In genomic region chr12:98162906-98163678, GRCh38 we compare ENCODE assay signal across 27 cellular contexts.
"Had no signal": no experiment of that assay in that cellular context is flagged by ENCODE, and none has a peak within 500 bp of the region (broad histone marks: within the 10 kb centered on the region; RNA-seq: fewer than 3 reads in every experiment).

No MANE protein-coding gene starts in this region.

- H3K4me1 ChIP-seq: breast epithelium, Peyer's patch had no signal

- H3K27me3 ChIP-seq: breast epithelium, Peyer's patch had no signal

- H3K9me3 Mint-ChIP-seq: activated CD4-positive, alpha-beta T cell treated with anti-CD3 and anti-CD28 coated beads, Interleukin-2, amount 10 ng/mL, durations not matched to agents 24 days and 14 days; activated naive CD4-positive, alpha-beta T cell treated with anti-CD3 and anti-CD28 coated beads, Interleukin-2, amount 50 U/mL, for 24 hours; activated T-cell treated with anti-CD3 and anti-CD28 coated beads, Interleukin-2, amount 50 U/mL, for 24 hours; activated T-helper 1 cell treated with anti-CD3 and anti-CD28 coated beads, Interleukin-12 subunit alpha, Interleukin-12 subunit beta, Interleukin-2, Interleukin-4 antibody, amounts not matched to agents 30 ng/mL and 10 ng/mL and 1 ng/mL, durations not matched to agents 14 hours and 24 hours and 36 hours; T-helper 1 cell treated with Interleukin-12 subunit alpha and Interleukin-12 subunit beta and Interleukin-4 antibody, amounts not matched to agents 30 μg/mL and 1 μg/mL, for 36 hours; WTC11 had no signal

- H3K4me1 Mint-ChIP-seq: activated CD4-positive, alpha-beta T cell treated with anti-CD3 and anti-CD28 coated beads, Interleukin-2, amount 10 ng/mL, durations not matched to agents 24 days and 14 days; activated CD8-positive, alpha-beta memory T cell treated with anti-CD3 and anti-CD28 coated beads, Interleukin-2, amount 10 ng/mL, durations not matched to agents 7 days and 5 days; activated naive CD4-positive, alpha-beta T cell treated with anti-CD3 and anti-CD28 coated beads, Interleukin-2, amount 50 U/mL, for 24 hours had no signal

- ATAC-seq: activated CD8-positive, alpha-beta memory T cell treated with anti-CD3 and anti-CD28 coated beads, Interleukin-2, amount 10 ng/mL, durations not matched to agents 7 days and 5 days; WTC11 had no signal

- H3K36me3 Mint-ChIP-seq: activated CD8-positive, alpha-beta memory T cell treated with anti-CD3 and anti-CD28 coated beads, Interleukin-2, amount 10 ng/mL, durations not matched to agents 7 days and 5 days; activated naive CD4-positive, alpha-beta T cell treated with anti-CD3 and anti-CD28 coated beads, Interleukin-2, amount 50 U/mL, for 24 hours; WTC11 had no signal

- DNase-seq: activated CD4-positive, alpha-beta T cell treated with anti-CD3 and anti-CD28 coated beads, Interleukin-2, amount 10 ng/mL, durations not matched to agents 24 days and 14 days; activated CD4-positive, alpha-beta T cell treated with anti-CD3 and anti-CD28 coated beads, Interleukin-2, amount 50 U/mL, for 48 hours; activated CD4-positive, CD25-positive, alpha-beta regulatory T cell treated with anti-CD3 and anti-CD28 coated beads, Interleukin-2, amount 50 U/mL, for 72 hours; activated CD8-positive, alpha-beta memory T cell treated with anti-CD3 and anti-CD28 coated beads, Interleukin-2, amount 10 ng/mL, durations not matched to agents 7 days and 5 days; activated effector memory CD4-positive, alpha-beta T cell treated with Interleukin-2 at 50 U/mL for 16 hours; activated naive CD4-positive, alpha-beta T cell; activated T-cell treated with anti-CD3 and anti-CD28 coated beads, Interleukin-2, amount 50 U/mL, for 24 hours; aorta; Kasumi-1; KBM-7; NCI-H146; NCI-H187 treated with DMSO at 0.1 percent for 48 hours; NCI-H2081 treated with DMSO at 0.1 percent for 48 hours; NCI-H446; NCI-H526; NCI-H774; NK-92 treated with Interleukin-12 subunit alpha and Interleukin-12 subunit beta, amount 100 ng/mL, for 24 hours; OCI-M1; Peyer's patch; SHP77 treated with DMSO at 0.1 percent for 48 hours; T-helper 9 cell had no signal

- H3K9me3 ChIP-seq: breast epithelium, Peyer's patch had no signal

- H3K27ac Mint-ChIP-seq: activated CD4-positive, alpha-beta T cell treated with anti-CD3 and anti-CD28 coated beads, Interleukin-2, amount 10 ng/mL, durations not matched to agents 24 days and 14 days; activated CD8-positive, alpha-beta memory T cell treated with anti-CD3 and anti-CD28 coated beads, Interleukin-2, amount 10 ng/mL, durations not matched to agents 7 days and 5 days; activated naive CD4-positive, alpha-beta T cell treated with anti-CD3 and anti-CD28 coated beads, Interleukin-2, amount 50 U/mL, for 24 hours; activated T-cell treated with anti-CD3 and anti-CD28 coated beads, Interleukin-2, amount 50 U/mL, for 24 hours; activated T-helper 1 cell treated with anti-CD3 and anti-CD28 coated beads, Interleukin-12 subunit alpha, Interleukin-12 subunit beta, Interleukin-2, Interleukin-4 antibody, amounts not matched to agents 30 ng/mL and 10 ng/mL and 1 ng/mL, durations not matched to agents 14 hours and 24 hours and 36 hours; T-helper 1 cell treated with Interleukin-12 subunit alpha and Interleukin-12 subunit beta and Interleukin-4 antibody, amounts not matched to agents 30 μg/mL and 1 μg/mL, for 36 hours; WTC11 had no signal

- H3K4me3 ChIP-seq: breast epithelium, Peyer's patch had no signal

- H3K27me3 Mint-ChIP-seq: activated CD4-positive, alpha-beta T cell treated with anti-CD3 and anti-CD28 coated beads, Interleukin-2, amount 10 ng/mL, durations not matched to agents 24 days and 14 days; activated CD8-positive, alpha-beta memory T cell treated with anti-CD3 and anti-CD28 coated beads, Interleukin-2, amount 10 ng/mL, durations not matched to agents 7 days and 5 days; activated naive CD4-positive, alpha-beta T cell treated with anti-CD3 and anti-CD28 coated beads, Interleukin-2, amount 50 U/mL, for 24 hours had no signal

- H3K36me3 ChIP-seq: breast epithelium, Peyer's patch had no signal

- H3K27ac ChIP-seq: breast epithelium, Peyer's patch, RWPE1 had no signal

- H3K4me3 Mint-ChIP-seq: activated CD4-positive, alpha-beta T cell treated with anti-CD3 and anti-CD28 coated beads, Interleukin-2, amount 10 ng/mL, durations not matched to agents 24 days and 14 days; activated CD8-positive, alpha-beta memory T cell treated with anti-CD3 and anti-CD28 coated beads, Interleukin-2, amount 10 ng/mL, durations not matched to agents 7 days and 5 days; activated naive CD4-positive, alpha-beta T cell treated with anti-CD3 and anti-CD28 coated beads, Interleukin-2, amount 50 U/mL, for 24 hours; activated T-cell treated with anti-CD3 and anti-CD28 coated beads, Interleukin-2, amount 50 U/mL, for 24 hours; activated T-helper 1 cell treated with anti-CD3 and anti-CD28 coated beads, Interleukin-12 subunit alpha, Interleukin-12 subunit beta, Interleukin-2, Interleukin-4 antibody, amounts not matched to agents 30 ng/mL and 10 ng/mL and 1 ng/mL, durations not matched to agents 14 hours and 24 hours and 36 hours; T-helper 1 cell treated with Interleukin-12 subunit alpha and Interleukin-12 subunit beta and Interleukin-4 antibody, amounts not matched to agents 30 μg/mL and 1 μg/mL, for 36 hours; WTC11 had no signal
